Comparison of ENCODE assay signal across 1 cellular context in genomic region chr17:40073454-40074174, GRCh38.
TF ChIP-seq lines count a peak whose summit lies in the region.

No MANE protein-coding gene starts in this region.

TF ChIP-seq in K562, 482 proteins besides CTCF, POLR2A, EP300 and RAD21:
- TF ChIP-seq ELF1 (tag; IDR thresholded peaks at IDR 0.05) (no peak), ZNF76 (CRISPR knock-in tag; IDR thresholded peaks at IDR 0.05; ENCODE audit: borderline replicate concordance) (no peak), RFX7 (CRISPR knock-in tag; IDR thresholded peaks at IDR 0.05) (no peak), MITF (IDR thresholded peaks at IDR 0.05) (no peak), SP2 (IDR thresholded peaks at IDR 0.05; ENCODE audit: extremely low read depth, low read depth, low read length, poor library complexity, severe bottlenecking) (no peak), MEIS2 (IDR thresholded peaks at IDR 0.05; ENCODE audit: partially characterized antibody) (no peak), PPARD (CRISPR knock-in tag; IDR thresholded peaks at IDR 0.05) (no peak), SRF (CRISPR knock-in tag; IDR thresholded peaks at IDR 0.05) (no peak), ELK1 (CRISPR knock-in tag; IDR thresholded peaks at IDR 0.05) (no peak), ZNF518B (CRISPR knock-in tag; IDR thresholded peaks at IDR 0.05) (no peak), ZNF134 (CRISPR knock-in tag; conservative IDR thresholded peaks at IDR 0.05) (no peak)
- TF ChIP-seq, protein P1, sequence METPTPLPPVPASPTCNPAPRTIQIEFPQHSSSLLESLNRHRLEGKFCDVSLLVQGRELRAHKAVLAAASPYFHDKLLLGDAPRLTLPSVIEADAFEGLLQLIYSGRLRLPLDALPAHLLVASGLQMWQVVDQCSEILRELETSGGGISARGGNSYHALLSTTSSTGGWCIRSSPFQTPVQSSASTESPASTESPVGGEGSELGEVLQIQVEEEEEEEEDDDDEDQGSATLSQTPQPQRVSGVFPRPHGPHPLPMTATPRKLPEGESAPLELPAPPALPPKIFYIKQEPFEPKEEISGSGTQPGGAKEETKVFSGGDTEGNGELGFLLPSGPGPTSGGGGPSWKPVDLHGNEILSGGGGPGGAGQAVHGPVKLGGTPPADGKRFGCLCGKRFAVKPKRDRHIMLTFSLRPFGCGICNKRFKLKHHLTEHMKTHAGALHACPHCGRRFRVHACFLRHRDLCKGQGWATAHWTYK (CRISPR knock-in tag; IDR thresholded peaks at IDR 0.05): no peak
- TF ChIP-seq, protein P2, sequence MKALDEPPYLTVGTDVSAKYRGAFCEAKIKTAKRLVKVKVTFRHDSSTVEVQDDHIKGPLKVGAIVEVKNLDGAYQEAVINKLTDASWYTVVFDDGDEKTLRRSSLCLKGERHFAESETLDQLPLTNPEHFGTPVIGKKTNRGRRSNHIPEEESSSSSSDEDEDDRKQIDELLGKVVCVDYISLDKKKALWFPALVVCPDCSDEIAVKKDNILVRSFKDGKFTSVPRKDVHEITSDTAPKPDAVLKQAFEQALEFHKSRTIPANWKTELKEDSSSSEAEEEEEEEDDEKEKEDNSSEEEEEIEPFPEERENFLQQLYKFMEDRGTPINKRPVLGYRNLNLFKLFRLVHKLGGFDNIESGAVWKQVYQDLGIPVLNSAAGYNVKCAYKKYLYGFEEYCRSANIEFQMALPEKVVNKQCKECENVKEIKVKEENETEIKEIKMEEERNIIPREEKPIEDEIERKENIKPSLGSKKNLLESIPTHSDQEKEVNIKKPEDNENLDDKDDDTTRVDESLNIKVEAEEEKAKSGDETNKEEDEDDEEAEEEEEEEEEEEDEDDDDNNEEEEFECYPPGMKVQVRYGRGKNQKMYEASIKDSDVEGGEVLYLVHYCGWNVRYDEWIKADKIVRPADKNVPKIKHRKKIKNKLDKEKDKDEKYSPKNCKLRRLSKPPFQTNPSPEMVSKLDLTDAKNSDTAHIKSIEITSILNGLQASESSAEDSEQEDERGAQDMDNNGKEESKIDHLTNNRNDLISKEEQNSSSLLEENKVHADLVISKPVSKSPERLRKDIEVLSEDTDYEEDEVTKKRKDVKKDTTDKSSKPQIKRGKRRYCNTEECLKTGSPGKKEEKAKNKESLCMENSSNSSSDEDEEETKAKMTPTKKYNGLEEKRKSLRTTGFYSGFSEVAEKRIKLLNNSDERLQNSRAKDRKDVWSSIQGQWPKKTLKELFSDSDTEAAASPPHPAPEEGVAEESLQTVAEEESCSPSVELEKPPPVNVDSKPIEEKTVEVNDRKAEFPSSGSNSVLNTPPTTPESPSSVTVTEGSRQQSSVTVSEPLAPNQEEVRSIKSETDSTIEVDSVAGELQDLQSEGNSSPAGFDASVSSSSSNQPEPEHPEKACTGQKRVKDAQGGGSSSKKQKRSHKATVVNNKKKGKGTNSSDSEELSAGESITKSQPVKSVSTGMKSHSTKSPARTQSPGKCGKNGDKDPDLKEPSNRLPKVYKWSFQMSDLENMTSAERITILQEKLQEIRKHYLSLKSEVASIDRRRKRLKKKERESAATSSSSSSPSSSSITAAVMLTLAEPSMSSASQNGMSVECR (CRISPR knock-in tag; IDR thresholded peaks at IDR 0.05): no peak
- TF ChIP-seq, protein P3, sequence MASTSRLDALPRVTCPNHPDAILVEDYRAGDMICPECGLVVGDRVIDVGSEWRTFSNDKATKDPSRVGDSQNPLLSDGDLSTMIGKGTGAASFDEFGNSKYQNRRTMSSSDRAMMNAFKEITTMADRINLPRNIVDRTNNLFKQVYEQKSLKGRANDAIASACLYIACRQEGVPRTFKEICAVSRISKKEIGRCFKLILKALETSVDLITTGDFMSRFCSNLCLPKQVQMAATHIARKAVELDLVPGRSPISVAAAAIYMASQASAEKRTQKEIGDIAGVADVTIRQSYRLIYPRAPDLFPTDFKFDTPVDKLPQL (IDR thresholded peaks at IDR 0.05; ENCODE audit: extremely low read depth, insufficient read length): no peak
- TF ChIP-seq, protein P4, sequence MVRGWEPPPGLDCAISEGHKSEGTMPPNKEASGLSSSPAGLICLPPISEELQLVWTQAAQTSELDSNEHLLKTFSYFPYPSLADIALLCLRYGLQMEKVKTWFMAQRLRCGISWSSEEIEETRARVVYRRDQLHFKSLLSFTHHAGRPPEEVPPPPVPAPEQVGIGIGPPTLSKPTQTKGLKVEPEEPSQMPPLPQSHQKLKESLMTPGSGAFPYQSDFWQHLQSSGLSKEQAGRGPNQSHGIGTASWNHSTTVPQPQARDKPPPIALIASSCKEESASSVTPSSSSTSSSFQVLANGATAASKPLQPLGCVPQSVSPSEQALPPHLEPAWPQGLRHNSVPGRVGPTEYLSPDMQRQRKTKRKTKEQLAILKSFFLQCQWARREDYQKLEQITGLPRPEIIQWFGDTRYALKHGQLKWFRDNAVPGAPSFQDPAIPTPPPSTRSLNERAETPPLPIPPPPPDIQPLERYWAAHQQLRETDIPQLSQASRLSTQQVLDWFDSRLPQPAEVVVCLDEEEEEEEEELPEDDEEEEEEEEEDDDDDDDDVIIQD (CRISPR knock-in tag; IDR thresholded peaks at IDR 0.05): no peak
TF ChIP-seq in K562: peak in this region for 0.
